Comparison of ENCODE assay signal across 8 cellular contexts in the genomic region with DNA sequence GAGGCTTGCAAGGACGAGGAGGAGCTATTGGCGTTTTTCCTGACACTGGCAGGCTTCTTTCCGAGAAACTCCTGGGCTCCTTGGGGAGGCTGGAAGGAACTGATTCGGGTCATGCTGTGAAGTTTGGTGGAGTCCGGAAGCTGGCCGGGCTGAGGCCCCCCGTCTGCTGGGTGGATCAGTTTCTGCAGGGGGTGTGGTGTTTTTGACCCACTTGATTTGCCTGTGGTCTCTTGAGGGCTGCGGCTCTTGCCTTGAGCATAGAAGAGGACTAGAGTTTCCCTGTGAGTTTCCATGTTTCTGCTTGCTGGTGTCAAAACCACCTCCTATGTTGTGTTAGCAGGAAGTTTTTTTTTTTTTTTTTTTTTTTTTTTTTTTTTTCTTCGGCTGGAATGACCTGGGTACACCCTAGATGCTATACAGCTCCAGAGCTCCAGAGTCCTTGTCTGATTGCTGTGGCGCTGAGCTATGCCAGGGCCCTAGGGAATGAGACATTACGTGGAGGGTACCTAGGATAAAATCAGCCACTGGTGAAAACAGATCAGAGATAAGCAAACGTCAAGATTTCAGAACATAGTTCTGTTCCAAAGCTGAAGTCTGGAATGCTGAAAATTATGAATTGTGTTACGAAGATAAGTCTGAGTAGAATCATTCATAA. TPM values are rescaled to one million over a fixed set of nuclear protein-coding genes. Genes with fewer than 3 reads are reported as not detected.
A peak's percentile ranks its signal among the peaks of the same experiment; 100 is the strongest.
DNase-seq lines count a peak whose midpoint lies in the region; ATAC-seq lines count a peak whose summit lies in the region.

No MANE protein-coding gene starts in this region.

- POLR2A ChIA-PET in activated naive CD8-positive, alpha-beta T cell treated with anti-CD3 and anti-CD28 coated beads, Interleukin-2, amount 10 ng/mL, durations not matched to agents 7 days and 5 days (lab: Charles Lee): interaction anchor here (0.6 to 3.9 kb wide), 19 partner anchors 12 to 1510 kb away, joined by 3 to 64 read pairs (median 4); partner anchors contain the start of genes CERK and TTC38

- peak overlapping the region; percentile 79 for H3K4me2 ChIP-seq in skeletal muscle satellite cell (ENCODE audit: low read length)

- peak overlapping the region; percentile 99 for H3K27ac Mint-ChIP-seq in activated naive CD8-positive, alpha-beta T cell treated with anti-CD3 and anti-CD28 coated beads, Interleukin-2, amount 10 ng/mL, durations not matched to agents 7 days and 5 days

- intact Hi-C loops in left ventricle myocardium superior (cut with micrococcal nuclease): no loop called here

- no peaks in the 10 kb centered on the region for H3K9me3 ChIP-seq in skeletal muscle satellite cell (replicated peaks; ENCODE audit: low read length)

- peak overlapping the region; percentile 78 for H3K4me3 ChIP-seq in Jurkat, Clone E6-1 (ENCODE audit: low read length)
- H3K4me3 ChIP-seq in skeletal muscle satellite cell (ENCODE audit: low read length): peak overlapping the region; percentile 93

- peak overlapping the region; percentile 96 for H3K9ac ChIP-seq in skeletal muscle satellite cell (ENCODE audit: low read depth, low read length)

- peaks cover 49% of the 10 kb centered on the region for H3K4me1 Mint-ChIP-seq in activated naive CD8-positive, alpha-beta T cell treated with anti-CD3 and anti-CD28 coated beads, Interleukin-2, amount 10 ng/mL, durations not matched to agents 7 days and 5 days

- H3K27me3 ChIP-seq in skeletal muscle satellite cell (ENCODE audit: control insufficient read depth, insufficient read depth, low read length): no peaks in the 10 kb centered on the region

- H3K4me1 ChIP-seq in skeletal muscle satellite cell (ENCODE audit: control insufficient read depth, insufficient read depth, low read length): peaks cover 21% of the 10 kb centered on the region

- no peaks in the 10 kb centered on the region for H3K27me3 Mint-ChIP-seq in activated naive CD8-positive, alpha-beta T cell treated with anti-CD3 and anti-CD28 coated beads, Interleukin-2, amount 10 ng/mL, durations not matched to agents 7 days and 5 days

- peaks cover 5% of the 10 kb centered on the region for H3K36me3 ChIP-seq in skeletal muscle satellite cell (ENCODE audit: insufficient read depth, low read length)

- H3K4me3 Mint-ChIP-seq in activated naive CD8-positive, alpha-beta T cell treated with anti-CD3 and anti-CD28 coated beads, Interleukin-2, amount 10 ng/mL, durations not matched to agents 7 days and 5 days: peak overlapping the region; percentile 100

- H3K9me3 Mint-ChIP-seq in activated naive CD8-positive, alpha-beta T cell treated with anti-CD3 and anti-CD28 coated beads, Interleukin-2, amount 10 ng/mL, durations not matched to agents 7 days and 5 days: no peaks in the 10 kb centered on the region

- DNase-seq in Caki2 (ENCODE audit: low read depth) (peak; percentile 39), left ventricle myocardium superior (peak; percentile 67), NCI-H345 treated with DMSO at 0.1 percent for 48 hours (lab: John Stamatoyannopoulos, UW; ENCODE audit: unreplicated experiment) (no peak), OCI-M2 (lab: John Stamatoyannopoulos, UW; ENCODE audit: unreplicated experiment) (no peak)
- DNase-seq in Jurkat, Clone E6-1 (ENCODE audit: low read depth, low spot score): peak; percentile 21
- DNase-seq in activated naive CD8-positive, alpha-beta T cell treated with anti-CD3 and anti-CD28 coated beads, Interleukin-2, amount 10 ng/mL, durations not matched to agents 7 days and 5 days: no peak

- in situ Hi-C loops in Caki2 (cut with HindIII; ENCODE audit: low pct_unique_long_range_greater_than_20kb, low sequenced_read_pairs): no loop called here

- H3K36me3 Mint-ChIP-seq in activated naive CD8-positive, alpha-beta T cell treated with anti-CD3 and anti-CD28 coated beads, Interleukin-2, amount 10 ng/mL, durations not matched to agents 7 days and 5 days: peaks cover 17% of the 10 kb centered on the region

- ATAC-seq in GM21360 (IDR thresholded peaks at IDR 0.05; ENCODE audit: unreplicated experiment) (peak; percentile 31), left ventricle myocardium superior (peak; percentile 51)
- peak; percentile 38 for ATAC-seq in activated naive CD8-positive, alpha-beta T cell treated with anti-CD3 and anti-CD28 coated beads, Interleukin-2, amount 10 ng/mL, durations not matched to agents 7 days and 5 days (ENCODE audit: low read depth)

RNA-seq across cellular contexts. Expression of gene TBC1D22A, which starts 0.7 kb away (rescaled TPM):
- total RNA-seq in Caki2 (2014; rRNA removed; shearing (Covaris generic); ENCODE audit: low replicate concordance): 15.0 and 29.6 TPM in 2 replicates
- 15.0 TPM for polyA plus RNA-seq in Jurkat, Clone E6-1 (2012; ENCODE audit: insufficient read depth, insufficient read length)
- 10 to 100 TPM; 47.2 to 49.1 TPM for total RNA-seq in activated naive CD8-positive, alpha-beta T cell treated with anti-CD3 and anti-CD28 coated beads, Interleukin-2, amount 10 ng/mL, durations not matched to agents 7 days and 5 days
- total RNA-seq in left ventricle myocardium superior: 15.8 TPM
- 10.7 and 12.2 TPM in 2 replicates for total RNA-seq in skeletal muscle satellite cell (2012; rRNA removed)

RNA-seq across cellular contexts. Expression of gene CERK, which starts 25.1 kb away (rescaled TPM):
- 34.8 and 37.7 TPM in 2 replicates for total RNA-seq in Caki2 (2014; rRNA removed; shearing (Covaris generic); ENCODE audit: low replicate concordance)
- polyA plus RNA-seq in Jurkat, Clone E6-1 (2012; ENCODE audit: insufficient read depth, insufficient read length): 64.6 TPM
- total RNA-seq in activated naive CD8-positive, alpha-beta T cell treated with anti-CD3 and anti-CD28 coated beads, Interleukin-2, amount 10 ng/mL, durations not matched to agents 7 days and 5 days: 10 to 100 TPM; 90.8 to 94.9 TPM
- total RNA-seq in left ventricle myocardium superior: 87.5 TPM
- 22.1 and 26.4 TPM in 2 replicates for total RNA-seq in skeletal muscle satellite cell (2012; rRNA removed)

Comparison
In these comparisons a context has a peak if more than half of its experiments do, and no peak if none do; other contexts are left out.
1. DNase-seq: peak in Caki2 (single experiment), Jurkat, Clone E6-1 (single experiment) and left ventricle myocardium superior (single experiment); none in activated naive CD8-positive, alpha-beta T cell treated with anti-CD3 and anti-CD28 coated beads, Interleukin-2, amount 10 ng/mL, durations not matched to agents 7 days and 5 days (single experiment), NCI-H345 treated with DMSO at 0.1 percent for 48 hours (single experiment) and OCI-M2 (single experiment).
2. Peak in every context shown above with its lines, with median percentiles within 50 percentile points of each other: ATAC-seq.